In genomic region chr4:65259251-65259650, GRCh38 we compare ENCODE assay signal across 26 cellular contexts.
"Had no signal": no experiment of that assay in that cellular context is flagged by ENCODE, and none has a peak within 500 bp of the region (broad histone marks: within the 10 kb centered on the region; RNA-seq: fewer than 3 reads in every experiment).

No MANE protein-coding gene starts in this region.

- H3K36me3 Mint-ChIP-seq: mesothelial cell of epicardium; naive B cell; natural killer cell treated with Interleukin-12 subunit alpha and Interleukin-12 subunit beta and Interleukin-15 and Interleukin-18, amount 100 ng/mL, for 72 hours; stimulated activated memory B cell treated with anti-CD40 and anti-IgM and Interleukin-4, amounts not matched to agents 10 μg/mL and 1 μg/mL and 100 μg/mL, for 72 hours; type B pancreatic cell had no signal

- H3K9me3 Mint-ChIP-seq: mesothelial cell of epicardium; natural killer cell treated with Interleukin-12 subunit alpha and Interleukin-12 subunit beta and Interleukin-15 and Interleukin-18, amount 100 ng/mL, for 72 hours; stimulated activated memory B cell treated with anti-CD40 and anti-IgM and Interleukin-4, amounts not matched to agents 10 μg/mL and 1 μg/mL and 100 μg/mL, for 72 hours; stimulated activated naive CD8-positive, alpha-beta T cell treated with anti-CD3 and anti-CD28 coated beads, Interleukin-15, amount 100 ng/mL, for 72 hours; type B pancreatic cell had no signal

- H3K36me3 ChIP-seq: left ventricle myocardium inferior, pancreas, prostate gland, spleen, tibial nerve, uterus had no signal

- ATAC-seq: natural killer cell treated with Interleukin-12 subunit alpha and Interleukin-12 subunit beta and Interleukin-15 and Interleukin-18, amount 100 ng/mL, for 72 hours; pancreas; right cardiac atrium; sciatic nerve; stimulated activated memory B cell treated with anti-CD40 and anti-IgM and Interleukin-4, amounts not matched to agents 10 μg/mL and 1 μg/mL and 100 μg/mL, for 72 hours; stimulated activated naive CD8-positive, alpha-beta T cell treated with anti-CD3 and anti-CD28 coated beads, Interleukin-15, amount 100 ng/mL, for 72 hours had no signal

- DNase-seq: islet precursor cell; left ventricle myocardium inferior; mesendoderm; naive B cell; nucleus accumbens; pancreas; posterior cingulate gyrus; retina; right cardiac atrium; spleen; stimulated activated CD4-positive, alpha-beta T cell treated with anti-CD3 and anti-CD28 coated beads, Interleukin-4, amount 100 ng/mL, for 24 hours; stimulated activated CD8-positive, alpha-beta memory T cell treated with anti-CD3 and anti-CD28 coated beads, Interleukin-4, amount 100 ng/mL, for 48 hours; stimulated activated naive CD4-positive, alpha-beta T cell treated with Interleukin-2 at 50 U/mL for 16 hours; stimulated activated naive CD8-positive, alpha-beta T cell treated with anti-CD3 and anti-CD28 coated beads, Interleukin-15, amount 100 ng/mL, for 72 hours; substantia nigra; uterus had no signal

- H3K4me3 Mint-ChIP-seq: mesothelial cell of epicardium; naive B cell; natural killer cell treated with Interleukin-12 subunit alpha and Interleukin-12 subunit beta and Interleukin-15 and Interleukin-18, amount 100 ng/mL, for 72 hours; stimulated activated memory B cell treated with anti-CD40 and anti-IgM and Interleukin-4, amounts not matched to agents 10 μg/mL and 1 μg/mL and 100 μg/mL, for 72 hours; stimulated activated naive CD8-positive, alpha-beta T cell treated with anti-CD3 and anti-CD28 coated beads, Interleukin-15, amount 100 ng/mL, for 72 hours; type B pancreatic cell had no signal

- H3K27me3 Mint-ChIP-seq: naive B cell; natural killer cell treated with Interleukin-12 subunit alpha and Interleukin-12 subunit beta and Interleukin-15 and Interleukin-18, amount 100 ng/mL, for 72 hours; stimulated activated memory B cell treated with anti-CD40 and anti-IgM and Interleukin-4, amounts not matched to agents 10 μg/mL and 1 μg/mL and 100 μg/mL, for 72 hours; stimulated activated naive CD8-positive, alpha-beta T cell treated with anti-CD3 and anti-CD28 coated beads, Interleukin-15, amount 100 ng/mL, for 72 hours had no signal

- H3K4me2 ChIP-seq: hepatocyte had no signal

- H2AFZ ChIP-seq: hepatocyte had no signal

- H3K4me1 Mint-ChIP-seq: mesothelial cell of epicardium; naive B cell; stimulated activated memory B cell treated with anti-CD40 and anti-IgM and Interleukin-4, amounts not matched to agents 10 μg/mL and 1 μg/mL and 100 μg/mL, for 72 hours; stimulated activated naive CD8-positive, alpha-beta T cell treated with anti-CD3 and anti-CD28 coated beads, Interleukin-15, amount 100 ng/mL, for 72 hours had no signal

- H3K27me3 ChIP-seq: hepatocyte, pancreas, spleen, tibial nerve, uterus had no signal

- H3K27ac Mint-ChIP-seq: mesothelial cell of epicardium; naive B cell; natural killer cell treated with Interleukin-12 subunit alpha and Interleukin-12 subunit beta and Interleukin-15 and Interleukin-18, amount 100 ng/mL, for 72 hours; stimulated activated memory B cell treated with anti-CD40 and anti-IgM and Interleukin-4, amounts not matched to agents 10 μg/mL and 1 μg/mL and 100 μg/mL, for 72 hours; stimulated activated naive CD8-positive, alpha-beta T cell treated with anti-CD3 and anti-CD28 coated beads, Interleukin-15, amount 100 ng/mL, for 72 hours; type B pancreatic cell had no signal

- H3K4me1 ChIP-seq: left ventricle myocardium inferior, prostate gland, spleen, tibial nerve, uterus had no signal

- H3K79me2 ChIP-seq: hepatocyte had no signal

- H3K27ac ChIP-seq: hepatocyte, left ventricle myocardium inferior, pancreas, prostate gland, skin epidermis, spleen, tibial nerve, uterus had no signal

- H3K4me3 ChIP-seq: hepatocyte, left ventricle myocardium inferior, lung, pancreas, prostate gland, skin epidermis, spleen, tibial nerve, uterus had no signal

- H3K9me3 ChIP-seq: left ventricle myocardium inferior, pancreas, prostate gland, spleen, tibial nerve, uterus had no signal
